ENCODE assay signal across 1 cellular context in genomic region chr20:21324126-21324525, GRCh38.
TF ChIP-seq lines count a peak whose summit lies in the region.

No MANE protein-coding gene starts in this region.

TF ChIP-seq in K562, 482 proteins besides CTCF, POLR2A, EP300 and RAD21:
- no peak for TF ChIP-seq FOXO4 (CRISPR knock-in tag; IDR thresholded peaks at IDR 0.05)
- TF ChIP-seq ZHX1 (conservative IDR thresholded peaks at IDR 0.05; ENCODE audit: low read length) = no peak
- no peak for TF ChIP-seq ELK1 (CRISPR knock-in tag; IDR thresholded peaks at IDR 0.05)
- no peak for TF ChIP-seq HCFC1 (IDR thresholded peaks at IDR 0.05; ENCODE audit: low read depth, low read length)
- no peak for TF ChIP-seq ZNF395 (CRISPR knock-in tag; IDR thresholded peaks at IDR 0.05)
- TF ChIP-seq SMARCA4 (IDR thresholded peaks at IDR 0.05) = no peak
- no peak for TF ChIP-seq DLX4 (CRISPR knock-in tag; IDR thresholded peaks at IDR 0.05)
- TF ChIP-seq POLR2B (IDR thresholded peaks at IDR 0.05; ENCODE audit: low read depth, partially characterized antibody) = no peak
- no peak for TF ChIP-seq ZBTB34 (CRISPR knock-in tag; IDR thresholded peaks at IDR 0.05)
- TF ChIP-seq MBD1 (CRISPR knock-in tag; IDR thresholded peaks at IDR 0.05) = no peak
- TF ChIP-seq ZBTB43 (CRISPR knock-in tag; IDR thresholded peaks at IDR 0.05) = no peak
- TF ChIP-seq GATAD2B (IDR thresholded peaks at IDR 0.05; ENCODE audit: borderline replicate concordance) = no peak
- no peak for TF ChIP-seq CBX2 (IDR thresholded peaks at IDR 0.05; ENCODE audit: insufficient read depth, low read length, poor library complexity, severe bottlenecking)
- no peak for TF ChIP-seq KLF1 (tag; IDR thresholded peaks at IDR 0.05)
- no peak for TF ChIP-seq DACH1 (IDR thresholded peaks at IDR 0.05; ENCODE audit: partially characterized antibody)
- no peak for TF ChIP-seq THRB (CRISPR knock-in tag; conservative IDR thresholded peaks at IDR 0.05)
- no peak for TF ChIP-seq ZNF311 (CRISPR knock-in tag; IDR thresholded peaks at IDR 0.05)
- TF ChIP-seq STAT5B (CRISPR knock-in tag; IDR thresholded peaks at IDR 0.05) = no peak
TF ChIP-seq in K562: peak in this region for 0.
